ENCODE assay signal across 1 cellular context in the genomic region with DNA sequence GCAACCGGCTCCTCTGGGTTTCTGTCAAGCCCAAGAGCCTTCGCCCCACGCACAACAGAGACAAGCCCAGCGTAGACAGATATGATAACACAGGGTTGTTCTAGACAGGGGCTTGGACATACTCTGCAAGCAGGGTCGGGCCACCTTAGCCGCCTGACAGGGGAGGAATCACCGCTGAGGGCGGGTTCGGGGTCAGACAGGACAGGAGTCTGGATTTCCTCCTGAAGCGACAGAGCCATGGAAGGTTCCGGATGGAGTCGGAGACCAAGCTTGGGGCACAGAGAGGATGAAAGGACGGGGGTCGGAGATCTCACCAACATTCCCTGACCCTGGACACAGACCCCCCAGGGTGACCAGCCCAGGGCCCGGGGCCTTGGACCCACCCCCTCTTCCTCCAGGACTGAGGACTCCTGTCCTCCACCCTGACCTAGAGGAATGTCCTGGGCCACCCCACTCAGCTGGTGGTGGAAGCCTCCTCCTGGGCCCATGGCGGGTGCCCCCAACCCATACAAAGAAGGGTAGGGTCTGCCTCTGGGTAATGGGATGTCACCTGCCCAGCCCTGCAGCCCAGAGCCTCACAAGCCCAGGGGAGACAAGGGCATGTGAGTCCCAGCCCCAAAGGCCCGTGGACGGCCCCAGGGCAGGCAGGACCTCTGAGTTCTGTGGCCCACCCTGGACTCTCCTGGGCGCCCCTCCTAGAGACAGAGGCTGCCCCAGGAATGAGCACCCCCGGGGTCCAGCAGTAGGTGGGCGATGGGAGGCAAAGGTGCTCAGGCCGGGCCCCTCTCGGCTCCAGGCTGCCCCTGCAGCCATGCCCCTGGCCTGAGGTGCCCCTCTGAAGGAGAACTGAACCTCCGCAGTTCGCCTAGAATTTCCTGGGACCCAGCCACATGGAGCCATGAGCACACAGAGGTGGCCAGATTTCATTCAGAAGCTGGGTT.
TF ChIP-seq lines count a peak whose summit lies in the region.

No MANE protein-coding gene starts in this region.

TF ChIP-seq in WTC11, 78 proteins besides CTCF, POLR2A, EP300 and RAD21 (continued from another document):
- TF ChIP-seq, protein P1, sequence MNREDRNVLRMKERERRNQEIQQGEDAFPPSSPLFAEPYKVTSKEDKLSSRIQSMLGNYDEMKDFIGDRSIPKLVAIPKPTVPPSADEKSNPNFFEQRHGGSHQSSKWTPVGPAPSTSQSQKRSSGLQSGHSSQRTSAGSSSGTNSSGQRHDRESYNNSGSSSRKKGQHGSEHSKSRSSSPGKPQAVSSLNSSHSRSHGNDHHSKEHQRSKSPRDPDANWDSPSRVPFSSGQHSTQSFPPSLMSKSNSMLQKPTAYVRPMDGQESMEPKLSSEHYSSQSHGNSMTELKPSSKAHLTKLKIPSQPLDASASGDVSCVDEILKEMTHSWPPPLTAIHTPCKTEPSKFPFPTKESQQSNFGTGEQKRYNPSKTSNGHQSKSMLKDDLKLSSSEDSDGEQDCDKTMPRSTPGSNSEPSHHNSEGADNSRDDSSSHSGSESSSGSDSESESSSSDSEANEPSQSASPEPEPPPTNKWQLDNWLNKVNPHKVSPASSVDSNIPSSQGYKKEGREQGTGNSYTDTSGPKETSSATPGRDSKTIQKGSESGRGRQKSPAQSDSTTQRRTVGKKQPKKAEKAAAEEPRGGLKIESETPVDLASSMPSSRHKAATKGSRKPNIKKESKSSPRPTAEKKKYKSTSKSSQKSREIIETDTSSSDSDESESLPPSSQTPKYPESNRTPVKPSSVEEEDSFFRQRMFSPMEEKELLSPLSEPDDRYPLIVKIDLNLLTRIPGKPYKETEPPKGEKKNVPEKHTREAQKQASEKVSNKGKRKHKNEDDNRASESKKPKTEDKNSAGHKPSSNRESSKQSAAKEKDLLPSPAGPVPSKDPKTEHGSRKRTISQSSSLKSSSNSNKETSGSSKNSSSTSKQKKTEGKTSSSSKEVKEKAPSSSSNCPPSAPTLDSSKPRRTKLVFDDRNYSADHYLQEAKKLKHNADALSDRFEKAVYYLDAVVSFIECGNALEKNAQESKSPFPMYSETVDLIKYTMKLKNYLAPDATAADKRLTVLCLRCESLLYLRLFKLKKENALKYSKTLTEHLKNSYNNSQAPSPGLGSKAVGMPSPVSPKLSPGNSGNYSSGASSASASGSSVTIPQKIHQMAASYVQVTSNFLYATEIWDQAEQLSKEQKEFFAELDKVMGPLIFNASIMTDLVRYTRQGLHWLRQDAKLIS (CRISPR knock-in tag; IDR thresholded peaks at IDR 0.05; ENCODE audit: borderline replicate concordance), result no peak
- no peak for TF ChIP-seq SMAD4 (CRISPR knock-in tag; IDR thresholded peaks at IDR 0.05)
- TF ChIP-seq, protein P2, sequence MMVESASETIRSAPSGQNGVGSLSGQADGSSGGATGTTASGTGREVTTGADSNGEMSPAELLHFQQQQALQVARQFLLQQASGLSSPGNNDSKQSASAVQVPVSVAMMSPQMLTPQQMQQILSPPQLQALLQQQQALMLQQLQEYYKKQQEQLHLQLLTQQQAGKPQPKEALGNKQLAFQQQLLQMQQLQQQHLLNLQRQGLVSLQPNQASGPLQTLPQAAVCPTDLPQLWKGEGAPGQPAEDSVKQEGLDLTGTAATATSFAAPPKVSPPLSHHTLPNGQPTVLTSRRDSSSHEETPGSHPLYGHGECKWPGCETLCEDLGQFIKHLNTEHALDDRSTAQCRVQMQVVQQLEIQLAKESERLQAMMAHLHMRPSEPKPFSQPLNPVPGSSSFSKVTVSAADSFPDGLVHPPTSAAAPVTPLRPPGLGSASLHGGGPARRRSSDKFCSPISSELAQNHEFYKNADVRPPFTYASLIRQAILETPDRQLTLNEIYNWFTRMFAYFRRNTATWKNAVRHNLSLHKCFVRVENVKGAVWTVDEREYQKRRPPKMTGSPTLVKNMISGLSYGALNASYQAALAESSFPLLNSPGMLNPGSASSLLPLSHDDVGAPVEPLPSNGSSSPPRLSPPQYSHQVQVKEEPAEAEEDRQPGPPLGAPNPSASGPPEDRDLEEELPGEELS (CRISPR knock-in tag; IDR thresholded peaks at IDR 0.05), result no peak
- no peak for TF ChIP-seq CREM (CRISPR knock-in tag; IDR thresholded peaks at IDR 0.05)
- no peak for TF ChIP-seq ZBTB21 (CRISPR knock-in tag; IDR thresholded peaks at IDR 0.05; ENCODE audit: borderline replicate concordance)
